In genomic region chr15:70361891-70362290, GRCh38 we compare ENCODE assay signal across 19 cellular contexts.
"Had no signal": no experiment of that assay in that cellular context is flagged by ENCODE, and none has a peak within 500 bp of the region (broad histone marks: within the 10 kb centered on the region; RNA-seq: fewer than 3 reads in every experiment).

No MANE protein-coding gene starts in this region.

- H3K4me3 ChIP-seq: esophagus muscularis mucosa, left lung, thyroid gland had no signal

- ATAC-seq: activated naive CD4-positive, alpha-beta T cell treated with anti-CD3 and anti-CD28 coated beads, Interleukin-2, amount 50 U/mL, for 72 hours; naive thymus-derived CD8-positive, alpha-beta T cell; stimulated activated naive B cell treated with anti-CD40 and anti-IgM and Interleukin-4, amounts not matched to agents 10 μg/mL and 1 μg/mL and 100 μg/mL, for 72 hours; T-helper 17 cell had no signal

- H3K4me3 Mint-ChIP-seq: activated B cell treated with CpG ODN at 0.5 μM for 24 hours; activated CD4-positive, alpha-beta T cell treated with anti-CD3 and anti-CD28 coated beads, Interleukin-2, amount 10 ng/mL, durations not matched to agents 24 days and 14 days; naive thymus-derived CD8-positive, alpha-beta T cell; stimulated activated naive B cell treated with anti-CD40 and anti-IgM and Interleukin-4, amounts not matched to agents 10 μg/mL and 1 μg/mL and 100 μg/mL, for 72 hours; T-helper 17 cell had no signal

- H3K36me3 ChIP-seq: esophagus muscularis mucosa, left lung, thyroid gland had no signal

- H3K4me1 ChIP-seq: left lung, thyroid gland had no signal

- H3K27ac Mint-ChIP-seq: activated B cell treated with CpG ODN at 0.5 μM for 24 hours; activated CD4-positive, alpha-beta T cell treated with anti-CD3 and anti-CD28 coated beads, Interleukin-2, amount 10 ng/mL, durations not matched to agents 24 days and 14 days; activated naive CD4-positive, alpha-beta T cell treated with anti-CD3 and anti-CD28 coated beads, Interleukin-2, amount 50 U/mL, for 72 hours; stimulated activated naive B cell treated with anti-CD40 and anti-IgM and Interleukin-4, amounts not matched to agents 10 μg/mL and 1 μg/mL and 100 μg/mL, for 72 hours; T-helper 17 cell had no signal

- H3K27me3 Mint-ChIP-seq: activated B cell treated with CpG ODN at 0.5 μM for 24 hours had no signal

- H3K27me3 ChIP-seq: left lung, thyroid gland had no signal

- H3K36me3 Mint-ChIP-seq: activated naive CD4-positive, alpha-beta T cell treated with anti-CD3 and anti-CD28 coated beads, Interleukin-2, amount 50 U/mL, for 72 hours; naive thymus-derived CD8-positive, alpha-beta T cell; stimulated activated naive B cell treated with anti-CD40 and anti-IgM and Interleukin-4, amounts not matched to agents 10 μg/mL and 1 μg/mL and 100 μg/mL, for 72 hours had no signal

- H3K4me1 Mint-ChIP-seq: activated CD4-positive, alpha-beta T cell treated with anti-CD3 and anti-CD28 coated beads, Interleukin-2, amount 10 ng/mL, durations not matched to agents 24 days and 14 days; T-helper 17 cell had no signal

- FAIRE-seq: colon, kidney, TTC549 had no signal

- H3K27ac ChIP-seq: esophagus muscularis mucosa, left lung, thyroid gland had no signal

- H3K9me3 ChIP-seq: esophagus muscularis mucosa, left lung, thyroid gland had no signal

- H3K9me3 Mint-ChIP-seq: activated B cell treated with CpG ODN at 0.5 μM for 24 hours; activated CD4-positive, alpha-beta T cell treated with anti-CD3 and anti-CD28 coated beads, Interleukin-2, amount 10 ng/mL, durations not matched to agents 24 days and 14 days; naive thymus-derived CD8-positive, alpha-beta T cell had no signal

- DNase-seq: activated B cell treated with CpG ODN at 0.5 μM for 24 hours; activated CD4-positive, alpha-beta T cell treated with anti-CD3 and anti-CD28 coated beads, Interleukin-2, amount 10 ng/mL, durations not matched to agents 24 days and 14 days; activated gamma-delta T cell; activated T-cell treated with anti-CD3 and anti-CD28 coated beads, Interleukin-2, amount 50 U/mL, for 48 hours; amniotic stem cell; caudate nucleus; hippocampal formation; kidney; stimulated activated CD4-positive, alpha-beta T cell treated with anti-CD3 and anti-CD28 coated beads, Interleukin-15, amount 100 ng/mL, for 24 hours; stimulated activated CD4-positive, alpha-beta T cell treated with anti-CD3 and anti-CD28 coated beads, Interleukin-4, amount 100 ng/mL, for 1 hour; stimulated activated naive B cell treated with anti-CD40 and anti-IgM and Interleukin-4, amounts not matched to agents 10 μg/mL and 1 μg/mL and 100 μg/mL, for 72 hours; T-helper 17 cell; thyroid gland had no signal
